9 cellular contexts compared by ENCODE assay signal in the genomic region with DNA sequence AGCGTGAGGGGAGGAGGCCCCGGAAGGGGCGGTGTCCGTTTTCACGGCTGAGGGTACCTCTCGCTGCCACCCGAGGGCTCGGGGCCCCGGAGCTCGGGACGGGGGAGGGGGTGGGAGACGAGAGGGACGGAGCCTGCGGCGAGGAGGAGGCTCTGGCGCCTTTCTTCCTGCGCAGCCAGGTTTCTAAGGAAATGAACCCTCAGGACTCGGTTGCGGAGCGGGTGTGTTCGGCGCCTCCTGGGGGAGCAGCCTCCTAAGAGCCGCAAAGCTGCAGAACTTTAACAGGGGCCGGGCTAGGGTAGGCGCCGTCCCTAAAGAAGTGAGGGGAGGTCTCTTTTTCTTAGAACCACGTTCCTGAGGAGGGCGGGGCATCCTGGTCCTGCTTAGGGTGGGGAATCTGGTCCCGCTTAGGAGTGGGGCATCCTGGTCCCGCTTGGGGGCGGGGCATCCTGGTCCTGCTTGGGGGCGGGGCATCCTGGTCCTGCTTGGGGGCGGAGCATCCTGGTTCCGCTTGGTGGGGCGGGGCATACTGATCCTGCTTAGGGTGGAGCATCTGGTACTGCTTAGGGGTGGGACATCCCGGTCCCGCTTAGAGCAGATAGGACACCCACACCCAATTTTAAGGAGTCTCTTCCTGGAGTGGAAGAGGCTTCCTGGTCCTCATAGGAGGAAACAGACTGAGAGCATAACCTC. TPM values are rescaled to one million over a fixed set of nuclear protein-coding genes. Genes with fewer than 3 reads are reported as not detected.
DNase-seq lines count a peak whose midpoint lies in the region; ATAC-seq, FAIRE-seq and TF ChIP-seq lines count a peak whose summit lies in the region.
"Had no signal": no experiment of that assay in that cellular context is flagged by ENCODE, and none has a peak within 500 bp of the region (broad histone marks: within the 10 kb centered on the region; RNA-seq: fewer than 3 reads in every experiment).

No MANE protein-coding gene starts in this region.

- peaks cover 49% of the 10 kb centered on the region for H3K27me3 Mint-ChIP-seq in memory B cell

- no peaks in the 10 kb centered on the region for H3K79me1 ChIP-seq in H1 (ENCODE audit: low read depth, low read length)

- peak overlapping the region; percentile 69 for H3K4me3 Mint-ChIP-seq in memory B cell

- CTCF ChIA-PET in H1 (lab: Charles Lee; ENCODE audit: partially characterized antibody), result interaction anchor here (0.6 to 3.2 kb wide), 12 partner anchors 8 to 992 kb away, joined by 3 to 28 read pairs (median 4); a partner anchor contains a TSS

- H3K4me2 ChIP-seq in H1 (ENCODE audit: insufficient read depth in 1 of 2, low read depth in 2 of 2, low read length in 2 of 2), result peak overlapping the region; percentile 87 to 97

- H3K14ac ChIP-seq in H1 (ENCODE audit: insufficient read length), result no peak overlapping the region

- FAIRE-seq in TTC549 (lab: Jason Lieb, UNC), result peak; percentile 56
- no peak for FAIRE-seq in H1 (lab: Jason Lieb, UNC)

- peaks cover 13% of the 10 kb centered on the region; the same call in 1 of the 2 replicates for H3K23me2 ChIP-seq in H1 (ENCODE audit: low read depth, low read length)

- H4K5ac ChIP-seq in H1 (ENCODE audit: insufficient read length, low read depth, low read length), result peak overlapping the region; percentile 28

- ATAC-seq in memory B cell (ENCODE audit: low read depth) (peak; percentile 47), HG03342 (IDR thresholded peaks at IDR 0.05; ENCODE audit: unreplicated experiment) (no peak), HG02571 (IDR thresholded peaks at IDR 0.05; ENCODE audit: unreplicated experiment) (no peak)

- no peak overlapping the region for H2BK5ac ChIP-seq in H1 (ENCODE audit: low read depth, low read length)

- H3K56ac ChIP-seq in H1 (replicated peaks; ENCODE audit: insufficient read length, low read depth, low read length), result peak overlapping the region; percentile 7

- no peaks in the 10 kb centered on the region for H3K9me3 ChIP-seq in MG63
- no peaks in the 10 kb centered on the region for H3K9me3 ChIP-seq in H1 (ENCODE audit: insufficient read depth in 2 of 2, low read depth in 1 of 2, low read length in 1 of 2)
- no peaks in the 10 kb centered on the region for H3K9me3 ChIP-seq in suprapubic skin

- peak; percentile 31 for DNase-seq in DMS153 (lab: John Stamatoyannopoulos, UW)
- peak; percentile 88 for DNase-seq in MG63
- peak in 1 of 2 experiments; percentile 99 for DNase-seq in H1 (ENCODE audit: low read depth in 1 of 2, low spot score in 2 of 2)
- DNase-seq in memory B cell (ENCODE audit: low spot score in 2 of 2), result no peak
- DNase-seq in suprapubic skin (ENCODE audit: low spot score in 2 of 2), result no peak

- WGBS in H1 (ENCODE audit: extremely low coverage in 1 of 2, insufficient coverage in 1 of 2, insufficient read length in 1 of 2, insufficient replicate concordance in 2 of 2, low coverage in 1 of 2, low lambda C conversion rate in 2 of 2, missing lambda C conversion rate in 1 of 2), 2 experiments, result 3% methylated on average over 14 of the region's 37 CpGs; no CpG with 5 or more reads in 1 of the 2 experiments
- WGBS in suprapubic skin, result 0% methylated on average over 17 of the region's 37 CpGs

- no peak overlapping the region for H4K91ac ChIP-seq in H1 (replicated peaks; ENCODE audit: insufficient read length, low read length)

- H3K4me1 Mint-ChIP-seq in memory B cell, result peaks cover 11% of the 10 kb centered on the region

- H3K23ac ChIP-seq in H1 (ENCODE audit: insufficient read length), result no peak overlapping the region

- peak overlapping the region; percentile 5; the same call in 1 of the 2 replicates for H2AFZ ChIP-seq in H1 (ENCODE audit: low read length)

- H3K4me3 ChIP-seq in MG63 (peak overlapping the region; percentile 62), H1 (ENCODE audit: extremely low read depth in 1 of 4, insufficient read depth in 2 of 4, low read depth in 3 of 4, low read length in 4 of 4) (peak overlapping the region; percentile 60 to 77 (median 73)), suprapubic skin (peak overlapping the region; percentile 37)

- TF ChIP-seq POLR2A in H1 (IDR thresholded peaks at IDR 0.05; ENCODE audit: control extremely low read depth in 1 of 2, low read depth in 2 of 2, low read length in 2 of 2), result no peak
- TF ChIP-seq POLR2A in suprapubic skin (IDR thresholded peaks at IDR 0.05), result no peak

- no peaks in the 10 kb centered on the region for H3K79me2 ChIP-seq in H1 (ENCODE audit: control insufficient read depth in 1 of 2, insufficient read depth in 2 of 2, low read length in 2 of 2)

- no peak overlapping the region; a peak in 1 of 7 replicates for H3K9ac ChIP-seq in H1 (replicated peaks in 1 of 4; ENCODE audit: extremely low read depth in 1 of 4, low read depth in 3 of 4, low read length in 3 of 4)

- peak overlapping the region; percentile 48; the same call in 1 of the 2 replicates for H3K18ac ChIP-seq in H1 (ENCODE audit: extremely low read depth, low read length)

- H2BK12ac ChIP-seq in H1 (ENCODE audit: low read depth, low read length), result peak overlapping the region; percentile 60; the same call in 1 of the 2 replicates

- TF ChIP-seq CTCF in H1 (IDR thresholded peaks at IDR 0.05; ENCODE audit: control extremely low read depth in 1 of 3, insufficient read depth in 1 of 3, low read depth in 1 of 3, low read length in 3 of 3), result peak in 1 of 3 experiments; percentile 0; a peak in 1 of 4 replicates
- TF ChIP-seq CTCF in suprapubic skin (IDR thresholded peaks at IDR 0.05), result no peak

- no peaks in the 10 kb centered on the region for H3K36me3 ChIP-seq in MG63
- no peaks in the 10 kb centered on the region for H3K36me3 ChIP-seq in H1 (ENCODE audit: control insufficient read depth in 2 of 4, insufficient read depth in 4 of 4, low read length in 3 of 4)
- no peaks in the 10 kb centered on the region for H3K36me3 ChIP-seq in suprapubic skin

- no peak overlapping the region for H3K4ac ChIP-seq in H1 (replicated peaks; ENCODE audit: insufficient read length, low read depth, low read length)

- no peaks in the 10 kb centered on the region for H4K20me1 ChIP-seq in H1 (replicated peaks in 1 of 2; ENCODE audit: control insufficient read depth in 1 of 2, insufficient read depth in 2 of 2, low read length in 2 of 2)

- no peak overlapping the region for H2AK5ac ChIP-seq in H1 (ENCODE audit: low read depth, low read length)

- TF ChIP-seq EP300 in H1 (IDR thresholded peaks at IDR 0.05; ENCODE audit: borderline replicate concordance in 1 of 2, low read depth in 2 of 2, low read length in 2 of 2) (no peak), suprapubic skin (IDR thresholded peaks at IDR 0.05) (no peak)

- H4K8ac ChIP-seq in H1 (ENCODE audit: extremely low read depth, insufficient read depth, low read length), result no peak overlapping the region

- peaks cover 3% of the 10 kb centered on the region for H3K36me3 Mint-ChIP-seq in memory B cell

- POLR2A ChIA-PET in H1 (lab: Charles Lee; ENCODE audit: partially characterized antibody), result interaction anchor here (1.0 to 2.3 kb wide), 9 partner anchors 9 to 425 kb away, joined by 3 to 14 read pairs (median 4); a partner anchor contains a TSS

- peaks cover 5 to 21% (median 14%) of the 10 kb centered on the region in 4 experiments for H3K4me1 ChIP-seq in H1 (replicated peaks in 1 of 4; ENCODE audit: control insufficient read depth in 3 of 4, insufficient read depth in 4 of 4, low read length in 3 of 4)
- H3K4me1 ChIP-seq in suprapubic skin, result peaks cover 18% of the 10 kb centered on the region

- H2BK20ac ChIP-seq in H1 (ENCODE audit: low read length), result no peak overlapping the region

- no peaks in the 10 kb centered on the region for H3K9me3 Mint-ChIP-seq in memory B cell

- no peak for TF ChIP-seq RAD21 in H1 (IDR thresholded peaks at IDR 0.05 in 1 of 2, conservative IDR thresholded peaks at IDR 0.05 in 1 of 2; ENCODE audit: low read depth in 2 of 2, low read length in 2 of 2)

- H3K27ac ChIP-seq in H1 (ENCODE audit: low read depth, low read length), result no peak overlapping the region
- H3K27ac ChIP-seq in suprapubic skin, result no peak overlapping the region

- H2BK15ac ChIP-seq in H1 (ENCODE audit: low read length), result peak overlapping the region; percentile 72; the same call in 1 of the 2 replicates

- H2BK120ac ChIP-seq in H1 (replicated peaks; ENCODE audit: low read depth, low read length), result no peak overlapping the region

- H3K27me3 ChIP-seq in MG63 (no peaks in the 10 kb centered on the region; the same call in 1 of the 2 replicates), H1 (replicated peaks in 1 of 4; ENCODE audit: control insufficient read depth in 3 of 4, extremely low read depth in 1 of 4, insufficient read depth in 3 of 4, low read length in 3 of 4) (peaks cover 2 to 51% (median 28%) of the 10 kb centered on the region in 4 experiments; a peak in 6 of 7 replicates), suprapubic skin (peaks cover 98% of the 10 kb centered on the region)

- H3K27ac Mint-ChIP-seq in memory B cell, result no peak overlapping the region

RNA-seq across cellular contexts. Expression of a gene that starts 6.2 kb away (rescaled TPM):
- total RNA-seq in MG63 (2014; rRNA removed; shearing (Covaris generic); ENCODE audit: low replicate concordance), result not detected in 2 replicates
- 0.35 and 0.99 TPM in 2 replicates for total RNA-seq in H1 (2021; fragmentation: NEBNext Ultra II Directional; extraction: Animal tissue kit (Norgen Biotek cat#: 25700))
- polyA plus RNA-seq in H1 (2011; rRNA removed), result 0.67 and 1.6 TPM in 2 replicates
- polyA plus RNA-seq in H1 (2011; cell fraction: cytosol; rRNA removed), result 0.67 TPM
- polyA plus RNA-seq in H1 (2011; cell fraction: nucleus; rRNA removed), result 1.2 TPM
- polyA plus RNA-seq in H1 (2012, experiment 1 of 2), result 2.0 to 6.0 TPM (median 2.1 TPM) in 4 replicates
- polyA plus RNA-seq in H1 (2012, experiment 2 of 2), result 4.8 TPM
- polyA plus RNA-seq in H1 (2013, experiment 1 of 2), result 1.6 TPM
- 2.3 TPM for polyA plus RNA-seq in H1 (2013, experiment 2 of 2)
- polyA minus RNA-seq in H1 (2011; rRNA and poly(A)+ RNA removed), result 0.38 and 0.73 TPM in 2 replicates
- 1.2 TPM for polyA minus RNA-seq in H1 (2011; cell fraction: cytosol; rRNA and poly(A)+ RNA removed)
- polyA minus RNA-seq in H1 (2011; cell fraction: nucleus; rRNA and poly(A)+ RNA removed), result 0.80 TPM
- 1 to 10 TPM in 3 of 4 donors, not detected in 1; 1.1 to 7.8 (median 6.8) TPM for total RNA-seq in suprapubic skin
- total RNA-seq: T-helper 1 cell treated with Interleukin-12 subunit alpha and Interleukin-12 subunit beta and Interleukin-4 antibody, amounts not matched to agents 30 ng/mL and 1 ng/mL, for 36 hours had no signal

RNA-seq across cellular contexts. Expression of a gene that starts 7.5 kb away (rescaled TPM):
- total RNA-seq in MG63 (2014; rRNA removed; shearing (Covaris generic); ENCODE audit: low replicate concordance), result 2.7 TPM in 1 of 2 replicates, not detected in the other
- 5.4 and 5.7 TPM in 2 replicates for total RNA-seq in H1 (2021; fragmentation: NEBNext Ultra II Directional; extraction: Animal tissue kit (Norgen Biotek cat#: 25700))
- polyA plus RNA-seq in H1 (2011; rRNA removed), result 8.0 and 13.8 TPM in 2 replicates
- polyA plus RNA-seq in H1 (2011; cell fraction: cytosol; rRNA removed), result 7.2 TPM
- 15.2 TPM for polyA plus RNA-seq in H1 (2011; cell fraction: nucleus; rRNA removed)
- polyA plus RNA-seq in H1 (2012, experiment 1 of 2), result 4.0 to 6.8 TPM (median 5.7 TPM) in 4 replicates
- polyA plus RNA-seq in H1 (2012, experiment 2 of 2), result 6.5 TPM
- polyA plus RNA-seq in H1 (2013, experiment 1 of 2), result 7.0 TPM
- 6.6 TPM for polyA plus RNA-seq in H1 (2013, experiment 2 of 2)
- polyA minus RNA-seq in H1 (2011; rRNA and poly(A)+ RNA removed), result 1.5 and 1.9 TPM in 2 replicates
- 3.4 TPM for polyA minus RNA-seq in H1 (2011; cell fraction: cytosol; rRNA and poly(A)+ RNA removed)
- polyA minus RNA-seq in H1 (2011; cell fraction: nucleus; rRNA and poly(A)+ RNA removed), result 1.8 TPM
- total RNA-seq in suprapubic skin, result 10 to 100 TPM in 1 of 4 donors, 1 to 10 TPM in 1, under 1 TPM in 2; 0.48 to 10.6 (median 3.1) TPM
- total RNA-seq: T-helper 1 cell treated with Interleukin-12 subunit alpha and Interleukin-12 subunit beta and Interleukin-4 antibody, amounts not matched to agents 30 ng/mL and 1 ng/mL, for 36 hours had no signal

RNA-seq across cellular contexts. Expression of a gene that starts 16.3 kb away (rescaled TPM):
- total RNA-seq in MG63 (2014; rRNA removed; shearing (Covaris generic); ENCODE audit: low replicate concordance), result not detected in 2 replicates
- total RNA-seq in H1 (2021; fragmentation: NEBNext Ultra II Directional; extraction: Animal tissue kit (Norgen Biotek cat#: 25700)), result 16.6 and 16.9 TPM in 2 replicates
- 56.0 and 67.9 TPM in 2 replicates for polyA plus RNA-seq in H1 (2011; rRNA removed)
- 60.1 TPM for polyA plus RNA-seq in H1 (2011; cell fraction: cytosol; rRNA removed)
- polyA plus RNA-seq in H1 (2011; cell fraction: nucleus; rRNA removed), result 34.8 TPM
- 29.4 to 46.2 TPM (median 42.5 TPM) in 4 replicates for polyA plus RNA-seq in H1 (2012, experiment 1 of 2)
- polyA plus RNA-seq in H1 (2012, experiment 2 of 2), result 33.8 TPM
- polyA plus RNA-seq in H1 (2013, experiment 1 of 2), result 59.4 TPM
- 58.0 TPM for polyA plus RNA-seq in H1 (2013, experiment 2 of 2)
- 1.8 and 3.7 TPM in 2 replicates for polyA minus RNA-seq in H1 (2011; rRNA and poly(A)+ RNA removed)
- 9.2 TPM for polyA minus RNA-seq in H1 (2011; cell fraction: cytosol; rRNA and poly(A)+ RNA removed)
- 7.5 TPM for polyA minus RNA-seq in H1 (2011; cell fraction: nucleus; rRNA and poly(A)+ RNA removed)
- 1 to 10 TPM; 1.7 to 4.7 (median 3.2) TPM for total RNA-seq in suprapubic skin
- total RNA-seq: T-helper 1 cell treated with Interleukin-12 subunit alpha and Interleukin-12 subunit beta and Interleukin-4 antibody, amounts not matched to agents 30 ng/mL and 1 ng/mL, for 36 hours had no signal

RNA-seq across cellular contexts. Expression of a gene that starts 24.9 kb away (rescaled TPM):
- 1.7 TPM in 1 of 2 replicates, not detected in the other for total RNA-seq in MG63 (2014; rRNA removed; shearing (Covaris generic); ENCODE audit: low replicate concordance)
- 107 and 115 TPM in 2 replicates for total RNA-seq in H1 (2021; fragmentation: NEBNext Ultra II Directional; extraction: Animal tissue kit (Norgen Biotek cat#: 25700))
- polyA plus RNA-seq in H1 (2011; rRNA removed), result 69.6 and 97.9 TPM in 2 replicates
- 164 TPM for polyA plus RNA-seq in H1 (2011; cell fraction: cytosol; rRNA removed)
- polyA plus RNA-seq in H1 (2011; cell fraction: nucleus; rRNA removed), result 90.2 TPM
- 112 to 203 TPM (median 168 TPM) in 4 replicates for polyA plus RNA-seq in H1 (2012, experiment 1 of 2)
- 169 TPM for polyA plus RNA-seq in H1 (2012, experiment 2 of 2)
- 121 TPM for polyA plus RNA-seq in H1 (2013, experiment 1 of 2)
- 121 TPM for polyA plus RNA-seq in H1 (2013, experiment 2 of 2)
- 11.5 and 12.7 TPM in 2 replicates for polyA minus RNA-seq in H1 (2011; rRNA and poly(A)+ RNA removed)
- 25.4 TPM for polyA minus RNA-seq in H1 (2011; cell fraction: cytosol; rRNA and poly(A)+ RNA removed)
- polyA minus RNA-seq in H1 (2011; cell fraction: nucleus; rRNA and poly(A)+ RNA removed), result 20.5 TPM
- total RNA-seq in suprapubic skin, result 10 to 100 TPM; 13.6 to 46.7 (median 19.6) TPM
- total RNA-seq: T-helper 1 cell treated with Interleukin-12 subunit alpha and Interleukin-12 subunit beta and Interleukin-4 antibody, amounts not matched to agents 30 ng/mL and 1 ng/mL, for 36 hours had no signal

RNA-seq across cellular contexts. Expression of a gene that starts 35.4 kb away (rescaled TPM):
- 3.9 and 11.8 TPM in 2 replicates for total RNA-seq in MG63 (2014; rRNA removed; shearing (Covaris generic); ENCODE audit: low replicate concordance)
- 0.21 and 0.30 TPM in 2 replicates for total RNA-seq in H1 (2021; fragmentation: NEBNext Ultra II Directional; extraction: Animal tissue kit (Norgen Biotek cat#: 25700))
- polyA plus RNA-seq in H1 (2011; rRNA removed), result 0.39 and 1.1 TPM in 2 replicates
- polyA plus RNA-seq in H1 (2011; cell fraction: cytosol; rRNA removed), result 0.34 TPM
- polyA plus RNA-seq in H1 (2011; cell fraction: nucleus; rRNA removed), result 1.3 TPM
- polyA plus RNA-seq in H1 (2012, experiment 1 of 2), result 0.19 to 0.57 TPM (median 0.32 TPM) in 4 replicates
- polyA plus RNA-seq in H1 (2012, experiment 2 of 2), result 0.31 TPM
- 0.75 TPM for polyA plus RNA-seq in H1 (2013, experiment 1 of 2)
- polyA plus RNA-seq in H1 (2013, experiment 2 of 2), result 0.98 TPM
- 1.6 TPM in 2 replicates for polyA minus RNA-seq in H1 (2011; rRNA and poly(A)+ RNA removed)
- 0.51 TPM for polyA minus RNA-seq in H1 (2011; cell fraction: cytosol; rRNA and poly(A)+ RNA removed)
- 1.3 TPM for polyA minus RNA-seq in H1 (2011; cell fraction: nucleus; rRNA and poly(A)+ RNA removed)
- 1 to 10 TPM in 2 of 4 donors, under 1 TPM in 1, not detected in 1; 0.34 to 1.4 (median 1.1) TPM for total RNA-seq in suprapubic skin

Comparison
In these comparisons a context has a peak if more than half of its experiments do, and no peak if none do; other contexts are left out.
1. DNase-seq: peak in DMS153 (single experiment) and MG63 (single experiment); none in memory B cell (0 of 2) and suprapubic skin (0 of 2).
2. Peak in every context shown above with its lines, with median percentiles within 50 percentile points of each other: H3K4me3 ChIP-seq.